In the genomic region with DNA sequence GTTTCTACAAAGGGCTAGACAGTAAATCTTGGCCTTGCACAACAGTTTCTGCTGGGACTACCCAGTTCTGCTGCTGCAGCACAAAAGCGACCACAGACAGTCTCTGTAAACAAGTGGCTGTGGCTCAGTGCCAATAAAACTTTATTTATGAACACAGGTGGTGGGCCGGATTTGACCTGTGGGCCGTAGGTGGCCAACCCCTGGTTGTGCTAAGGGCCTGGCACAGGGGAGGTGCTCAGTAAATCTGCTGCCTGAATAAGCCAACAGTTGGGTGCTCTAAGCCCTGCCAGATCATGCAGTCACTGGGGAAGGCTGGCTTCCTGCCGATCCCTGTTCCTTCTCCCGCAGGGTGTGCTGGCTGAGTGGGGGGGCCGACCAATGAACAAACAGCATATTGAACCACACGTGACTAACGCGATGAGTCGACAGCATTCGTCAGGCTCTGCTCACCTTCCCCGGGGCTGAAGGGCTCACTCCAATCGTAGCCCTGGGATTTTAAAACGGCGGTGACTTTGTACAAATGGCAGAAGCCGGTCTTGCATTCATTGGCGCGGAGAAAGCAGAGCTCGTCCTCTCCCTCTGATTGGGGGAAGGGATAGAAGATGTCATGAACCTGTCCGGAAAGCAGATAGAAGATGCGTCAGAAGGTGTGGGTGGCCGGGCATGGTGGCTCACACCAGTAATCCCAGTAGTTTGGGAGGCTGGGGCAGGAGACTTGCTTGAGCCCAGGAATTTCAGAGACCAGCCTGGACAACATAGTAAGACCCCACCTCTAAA, we compare ENCODE assay signal across 8 cellular contexts. TPM values are rescaled to one million over a fixed set of nuclear protein-coding genes. Genes with fewer than 3 reads are reported as not detected.
DNase-seq lines count a peak whose midpoint lies in the region; ATAC-seq and TF ChIP-seq lines count a peak whose summit lies in the region.

No MANE protein-coding gene starts in this region.

- TF ChIP-seq CTCF in chondrocyte (IDR thresholded peaks at IDR 0.05): no peak
- no peak for TF ChIP-seq CTCF in lower leg skin (IDR thresholded peaks at IDR 0.05)

- no peaks in the 10 kb centered on the region for H3K27me3 Mint-ChIP-seq in chondrocyte (ENCODE audit: low read depth)

- H3K4me3 Mint-ChIP-seq in chondrocyte (ENCODE audit: unreplicated experiment): no peak overlapping the region

- H3K9me3 Mint-ChIP-seq in chondrocyte (ENCODE audit: low read depth): no peaks in the 10 kb centered on the region

- H3K4me1 Mint-ChIP-seq in chondrocyte (ENCODE audit: low read depth): peaks cover 23% of the 10 kb centered on the region

- intact Hi-C loops in lower leg skin (cut with DNase I; ENCODE audit: low total_unique reads): no loop called here

- DNase-seq in AG08395 (ENCODE audit: low spot score): peak; percentile 90
- peak; percentile 69 for DNase-seq in MV-4-11 (lab: John Stamatoyannopoulos, UW)
- DNase-seq in chondrocyte (ENCODE audit: low spot score): no peak
- DNase-seq in lower leg skin (ENCODE audit: low spot score in 2 of 2): peak; percentile 88 to 95
- DNase-seq in NCI-H82 (lab: John Stamatoyannopoulos, UW): no peak

- H3K4me3 ChIP-seq in lower leg skin (ENCODE audit: low read depth, poor library complexity, severe bottlenecking): no peak overlapping the region

- H3K27ac Mint-ChIP-seq in chondrocyte (ENCODE audit: unreplicated experiment): peak overlapping the region; percentile 79

- WGBS in lower leg skin, 2 donors: 58 to 62% methylated on average over 22 of the region's 22 CpGs

- ATAC-seq in HG03342 (IDR thresholded peaks at IDR 0.05; ENCODE audit: unreplicated experiment): no peak
- ATAC-seq in HG03159 (IDR thresholded peaks at IDR 0.05; ENCODE audit: unreplicated experiment): no peak
- no peak for ATAC-seq in GM21367 (IDR thresholded peaks at IDR 0.05; ENCODE audit: unreplicated experiment)

- H3K36me3 Mint-ChIP-seq in chondrocyte (ENCODE audit: low read depth): peaks cover 29% of the 10 kb centered on the region

- TF ChIP-seq POLR2A in lower leg skin (IDR thresholded peaks at IDR 0.05): no peak

RNA-seq across cellular contexts. Expression of gene MYDGF, which starts 24.3 kb away (rescaled TPM):
- total RNA-seq in chondrocyte (124 to 130 TPM (median 124 TPM) in 3 replicates), lower leg skin (10 to 100 TPM; 25.9 to 56.0 (median 29.6) TPM)

RNA-seq across cellular contexts. Expression of gene DPP9, which starts 29.2 kb away (rescaled TPM):
- total RNA-seq in chondrocyte (31.5 to 41.5 TPM (median 38.7 TPM) in 3 replicates), lower leg skin (100 to 1,000 TPM in 1 of 4 donors, 10 to 100 TPM in 3; 76.7 to 125 (median 86.6) TPM)

RNA-seq across cellular contexts. Expression of gene TNFAIP8L1, which starts 55.1 kb away (rescaled TPM):
- total RNA-seq in chondrocyte (2.0 to 4.2 TPM (median 3.9 TPM) in 3 replicates), lower leg skin (10 to 100 TPM in 1 of 4 donors, 1 to 10 TPM in 3; 3.1 to 11.6 (median 7.0) TPM)

Comparison
In these comparisons a context has a peak if more than half of its experiments do, and no peak if none do; other contexts are left out.
1. DNase-seq: peak in AG08395 (single experiment), MV-4-11 (single experiment) and lower leg skin (2 of 2); none in chondrocyte (single experiment) and NCI-H82 (single experiment).